In the genomic region with DNA sequence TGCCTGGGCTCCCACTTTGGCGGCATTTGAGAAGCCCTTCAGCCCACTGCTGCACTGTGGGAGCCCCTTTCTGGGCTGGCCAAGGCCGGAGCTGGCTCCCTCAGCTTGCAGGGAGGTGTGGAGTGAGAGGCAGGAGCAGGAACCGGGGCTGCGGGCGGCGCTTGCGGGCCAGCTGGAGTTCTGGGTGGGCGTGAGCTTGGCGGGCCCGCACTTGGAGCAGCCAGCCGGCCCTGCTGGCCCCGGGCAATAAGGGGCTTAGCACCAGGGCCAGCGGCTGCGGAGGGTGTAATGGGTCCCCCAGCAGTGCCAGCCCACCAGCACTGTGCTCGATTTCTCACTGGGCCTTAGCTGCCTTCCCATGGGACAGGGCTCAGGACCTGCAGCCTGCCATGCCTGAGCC, we compare ENCODE assay signal across 1 cellular context.
A peak's percentile ranks its signal among the peaks of the same experiment; 100 is the strongest.
DNase-seq lines count a peak whose midpoint lies in the region; TF ChIP-seq lines count a peak whose summit lies in the region.
"Not testable (repeated sequence)": the region's sequence is repeated elsewhere in the genome, so short reads cannot be mapped to it uniquely, and the experiment has no call there.

No MANE protein-coding gene starts in this region.

- not testable (repeated sequence) for H3K9me3 ChIP-seq in cardiac muscle cell (ENCODE audit: low read depth)

- not testable (repeated sequence) for H3K27me3 ChIP-seq in cardiac muscle cell

- not testable (repeated sequence) for DNase-seq in cardiac muscle cell (ENCODE audit: low read depth in 1 of 2, low spot score in 1 of 2)

- peaks cover 54% of the 10 kb centered on the region for H3K4me1 ChIP-seq in cardiac muscle cell (ENCODE audit: low read depth)

- H3K27ac ChIP-seq in cardiac muscle cell: peak overlapping the region; percentile 96

- not testable (repeated sequence) for TF ChIP-seq CTCF in cardiac muscle cell (IDR thresholded peaks at IDR 0.05; ENCODE audit: low read depth, low read length)

- not testable (repeated sequence) for H3K4me3 ChIP-seq in cardiac muscle cell

- H3K36me3 ChIP-seq in cardiac muscle cell: not testable (repeated sequence)
